13 cellular contexts compared by ENCODE assay signal in the genomic region with DNA sequence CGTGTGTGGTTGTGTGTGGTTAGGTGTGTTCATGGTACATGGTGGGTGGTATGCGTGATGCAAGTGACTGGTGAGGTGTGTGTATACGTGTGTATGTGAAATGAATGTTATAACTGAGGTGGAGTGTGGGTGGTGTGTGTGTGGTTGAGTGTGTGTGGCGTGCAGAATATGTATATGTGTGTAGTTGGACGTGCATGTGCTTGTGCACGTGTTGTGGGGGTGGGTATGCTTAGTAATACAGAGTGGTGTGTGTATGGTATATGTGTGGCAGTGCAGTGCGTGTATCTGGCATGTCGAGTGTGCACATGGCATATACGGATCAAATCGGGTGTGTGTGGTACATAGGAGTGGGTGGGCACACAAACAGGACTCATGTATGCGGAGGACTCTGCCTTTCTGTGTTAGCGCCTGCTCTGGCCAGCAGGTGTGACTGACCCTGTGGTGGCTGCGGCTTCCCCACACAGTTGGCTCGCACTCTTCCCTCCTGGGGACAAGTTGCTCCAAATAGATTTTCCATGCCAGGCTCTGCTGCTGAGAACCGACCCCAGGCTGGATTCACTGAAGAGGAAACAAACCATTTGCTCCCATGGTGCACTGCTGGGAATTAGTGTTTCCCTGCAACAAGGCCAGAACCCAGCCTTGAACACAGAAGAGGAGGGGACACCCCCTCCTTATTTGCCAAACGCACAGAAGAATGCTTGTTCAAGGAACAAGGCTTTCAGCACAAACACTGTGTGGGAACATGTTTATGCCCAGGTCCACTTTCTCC. TPM values are rescaled to one million over a fixed set of nuclear protein-coding genes. Genes with fewer than 3 reads are reported as not detected.
A peak's percentile ranks its signal among the peaks of the same experiment; 100 is the strongest.
DNase-seq lines count a peak whose midpoint lies in the region; ATAC-seq and TF ChIP-seq lines count a peak whose summit lies in the region.
"Had no signal": no experiment of that assay in that cellular context is flagged by ENCODE, and none has a peak within 500 bp of the region (broad histone marks: within the 10 kb centered on the region; RNA-seq: fewer than 3 reads in every experiment).

No MANE protein-coding gene starts in this region.

- 74 to 80% methylated on average over 13 to 15 of the region's 16 CpGs for WGBS in esophagus squamous epithelium, 2 donors

- DNase-seq in Ammon's horn (ENCODE audit: low spot score), result peak; percentile 72
- DNase-seq in esophagus squamous epithelium (lab: John Stamatoyannopoulos, UW), result no peak
- peak; percentile 74 for DNase-seq in pons (ENCODE audit: low spot score)
- no peak for DNase-seq in hepatic stellate cell (ENCODE audit: low spot score)
- DNase-seq in T1000 (lab: John Stamatoyannopoulos, UW), result no peak
- no peak for DNase-seq in activated CD4-positive, alpha-beta T cell treated with anti-CD3 and anti-CD28 coated beads, Interleukin-2, amount 10 ng/mL, durations not matched to agents 24 days and 14 days
- DNase-seq: cortex of kidney; naive thymus-derived CD8-positive, alpha-beta T cell had no signal

- no peak for ATAC-seq in GM21515 (IDR thresholded peaks at IDR 0.05; ENCODE audit: unreplicated experiment)

- no peaks in the 10 kb centered on the region for H3K36me3 ChIP-seq in KMS-11 (ENCODE audit: insufficient read depth)
- H3K36me3 ChIP-seq in esophagus squamous epithelium, result no peaks in the 10 kb centered on the region
- H3K36me3 ChIP-seq: heart right ventricle had no signal

- H3K9ac ChIP-seq in KMS-11, result no peak overlapping the region

- H3K27me3 ChIP-seq in KMS-11 (ENCODE audit: insufficient read depth, low read depth) (peaks cover 15% of the 10 kb centered on the region; the same call in 1 of the 2 replicates), esophagus squamous epithelium (peaks cover 0 to 74% (median 4%) of the 10 kb centered on the region in 4 donors)

- no peaks in the 10 kb centered on the region for H4K20me1 ChIP-seq in KMS-11 (ENCODE audit: insufficient read depth)

- no peak for TF ChIP-seq POLR2A in esophagus squamous epithelium (IDR thresholded peaks at IDR 0.05)

- no peaks in the 10 kb centered on the region for H3K9me3 ChIP-seq in esophagus squamous epithelium
- H3K9me3 ChIP-seq: heart right ventricle had no signal

- H3K4me1 ChIP-seq in KMS-11 (ENCODE audit: low read depth, poor library complexity, severe bottlenecking) (peaks cover 9% of the 10 kb centered on the region), esophagus squamous epithelium (peaks cover 0 to 30% (median 13%) of the 10 kb centered on the region in 3 donors)

- H3K27me3 Mint-ChIP-seq in activated CD4-positive, alpha-beta T cell treated with anti-CD3 and anti-CD28 coated beads, Interleukin-2, amount 10 ng/mL, durations not matched to agents 24 days and 14 days, result peaks cover 42% of the 10 kb centered on the region

- H3K27ac Mint-ChIP-seq in activated CD4-positive, alpha-beta T cell treated with anti-CD3 and anti-CD28 coated beads, Interleukin-2, amount 10 ng/mL, durations not matched to agents 24 days and 14 days, result no peak overlapping the region
- H3K27ac Mint-ChIP-seq: activated T-helper 17 cell treated with anti-CD3 and anti-CD28 coated beads, Interleukin-2, amount 50 U/mL, for 72 hours; CD14-positive monocyte had no signal

- peak overlapping the region; percentile 95; the same call in 1 of the 2 replicates for H2AFZ ChIP-seq in KMS-11 (ENCODE audit: low read depth)

- H3K27ac ChIP-seq in KMS-11 (no peak overlapping the region), esophagus squamous epithelium (peak overlapping the region in 1 of 4 donors; percentile 89)

- intact Hi-C loops in esophagus squamous epithelium (cut with DNase I), result no loop called here
- intact Hi-C loops in activated CD4-positive, alpha-beta T cell treated with anti-CD3 and anti-CD28 coated beads, Interleukin-2, amount 10 ng/mL, durations not matched to agents 24 days and 14 days (cut with micrococcal nuclease), result no loop called here

- H3K9me3 Mint-ChIP-seq in activated CD4-positive, alpha-beta T cell treated with anti-CD3 and anti-CD28 coated beads, Interleukin-2, amount 10 ng/mL, durations not matched to agents 24 days and 14 days, result no peaks in the 10 kb centered on the region
- H3K9me3 Mint-ChIP-seq: activated T-helper 17 cell treated with anti-CD3 and anti-CD28 coated beads, Interleukin-2, amount 50 U/mL, for 72 hours had no signal

- H3K4me3 Mint-ChIP-seq in activated CD4-positive, alpha-beta T cell treated with anti-CD3 and anti-CD28 coated beads, Interleukin-2, amount 10 ng/mL, durations not matched to agents 24 days and 14 days, result no peak overlapping the region
- H3K4me3 Mint-ChIP-seq: activated T-helper 17 cell treated with anti-CD3 and anti-CD28 coated beads, Interleukin-2, amount 50 U/mL, for 72 hours had no signal

- no peaks in the 10 kb centered on the region for H3K79me2 ChIP-seq in KMS-11 (ENCODE audit: insufficient read depth, low read depth)

- H3K4me1 Mint-ChIP-seq in activated CD4-positive, alpha-beta T cell treated with anti-CD3 and anti-CD28 coated beads, Interleukin-2, amount 10 ng/mL, durations not matched to agents 24 days and 14 days, result peaks cover 4% of the 10 kb centered on the region
- H3K4me1 Mint-ChIP-seq: activated T-helper 17 cell treated with anti-CD3 and anti-CD28 coated beads, Interleukin-2, amount 50 U/mL, for 72 hours had no signal

- no peak overlapping the region; the same call in 1 of the 2 replicates for H3K4me2 ChIP-seq in KMS-11

- TF ChIP-seq CTCF in KMS-11 (conservative IDR thresholded peaks at IDR 0.05; ENCODE audit: low read depth, low read length) (no peak), esophagus squamous epithelium (IDR thresholded peaks at IDR 0.05) (no peak)

- no peak overlapping the region for H3K4me3 ChIP-seq in KMS-11 (IDR thresholded peaks at IDR 0.05; ENCODE audit: insufficient read depth, low read depth, low read length)
- peak overlapping the region; percentile 44 to 75 (median 69) for H3K4me3 ChIP-seq in esophagus squamous epithelium

- no peaks in the 10 kb centered on the region for H3K36me3 Mint-ChIP-seq in activated CD4-positive, alpha-beta T cell treated with anti-CD3 and anti-CD28 coated beads, Interleukin-2, amount 10 ng/mL, durations not matched to agents 24 days and 14 days (ENCODE audit: low read depth)
- H3K36me3 Mint-ChIP-seq: naive thymus-derived CD8-positive, alpha-beta T cell had no signal

RNA-seq across cellular contexts. Expression of gene C3orf70, which starts 1.2 kb away (rescaled TPM):
- total RNA-seq in esophagus squamous epithelium, result 1 to 10 TPM in 2 of 4 donors, under 1 TPM in 2; 0.57 to 8.6 (median 1.3) TPM
- total RNA-seq in activated CD4-positive, alpha-beta T cell treated with anti-CD3 and anti-CD28 coated beads, Interleukin-2, amount 10 ng/mL, durations not matched to agents 24 days and 14 days, result 0.02 and 0.05 TPM in 2 replicates
- total RNA-seq: naive thymus-derived CD8-positive, alpha-beta T cell had no signal

Comparison
In these comparisons a context has a peak if more than half of its experiments do, and no peak if none do; other contexts are left out.
1. DNase-seq: peak in Ammon's horn (single experiment) and pons (single experiment); none in esophagus squamous epithelium (single experiment), hepatic stellate cell (single experiment), T1000 (single experiment) and activated CD4-positive, alpha-beta T cell treated with anti-CD3 and anti-CD28 coated beads, Interleukin-2, amount 10 ng/mL, durations not matched to agents 24 days and 14 days (single experiment).